In genomic region chr4:182145360-182145905, GRCh38 we compare ENCODE assay signal across 9 cellular contexts.
DNase-seq lines count a peak whose midpoint lies in the region; ATAC-seq and TF ChIP-seq lines count a peak whose summit lies in the region.
"Had no signal": no experiment of that assay in that cellular context is flagged by ENCODE, and none has a peak within 500 bp of the region (broad histone marks: within the 10 kb centered on the region; RNA-seq: fewer than 3 reads in every experiment).

No MANE protein-coding gene starts in this region.

- POLR2A ChIA-PET in SK-N-SH (lab: Yijun Ruan, JAX) = no interaction called here

- WGBS in SK-N-SH (ENCODE audit: low lambda C conversion rate) = 22% methylated on average over 11 of the region's 11 CpGs

- ATAC-seq in stimulated activated naive B cell treated with anti-CD40 and anti-IgM and Interleukin-4, amounts not matched to agents 10 μg/mL and 1 μg/mL and 100 μg/mL, for 72 hours (replicated peaks) = no peak
- ATAC-seq in GM18858 (IDR thresholded peaks at IDR 0.05; ENCODE audit: unreplicated experiment) = no peak
- ATAC-seq in GM18519 (IDR thresholded peaks at IDR 0.05; ENCODE audit: low FRiP score, unreplicated experiment) = no peak

- H3K4me1 Mint-ChIP-seq in activated CD4-positive, alpha-beta T cell treated with anti-CD3 and anti-CD28 coated beads, Interleukin-2, amount 10 ng/mL, durations not matched to agents 24 days and 14 days = peaks cover 16% of the 10 kb centered on the region
- H3K4me1 Mint-ChIP-seq in stimulated activated naive B cell treated with anti-CD40 and anti-IgM and Interleukin-4, amounts not matched to agents 10 μg/mL and 1 μg/mL and 100 μg/mL, for 72 hours = peaks cover 5 to 16% of the 10 kb centered on the region in 2 donors

- no peak overlapping the region for H3K27ac ChIP-seq in SK-N-SH (ENCODE audit: low read depth in 2 of 2, low read length in 1 of 2)

- H3K27ac Mint-ChIP-seq in activated CD4-positive, alpha-beta T cell treated with anti-CD3 and anti-CD28 coated beads, Interleukin-2, amount 10 ng/mL, durations not matched to agents 24 days and 14 days = no peak overlapping the region
- peak overlapping the region; percentile 6 for H3K27ac Mint-ChIP-seq in stimulated activated naive B cell treated with anti-CD40 and anti-IgM and Interleukin-4, amounts not matched to agents 10 μg/mL and 1 μg/mL and 100 μg/mL, for 72 hours

- H3K9ac ChIP-seq in SK-N-SH = peak overlapping the region; percentile 81

- peaks cover 6% of the 10 kb centered on the region; the same call in 1 of the 2 replicates for H3K79me2 ChIP-seq in SK-N-SH (ENCODE audit: insufficient read depth)

- H3F3A ChIP-seq in SK-N-SH (replicated peaks; ENCODE audit: insufficient read depth) = no peaks in the 10 kb centered on the region

- peak overlapping the region; percentile 85 to 90 for H3K4me3 ChIP-seq in SK-N-SH (ENCODE audit: low read depth in 2 of 2, low read length in 1 of 2)

- TF ChIP-seq RAD21 in SK-N-SH (IDR thresholded peaks at IDR 0.05; ENCODE audit: low read length) = no peak

- H3K27me3 ChIP-seq in SK-N-SH (ENCODE audit: insufficient read depth) = no peaks in the 10 kb centered on the region

- intact Hi-C loops in activated CD4-positive, alpha-beta T cell treated with anti-CD3 and anti-CD28 coated beads, Interleukin-2, amount 10 ng/mL, durations not matched to agents 24 days and 14 days (cut with micrococcal nuclease) = no loop called here

- H3K4me2 ChIP-seq in SK-N-SH = peak overlapping the region; percentile 95

- H3K9me3 ChIP-seq in SK-N-SH = no peaks in the 10 kb centered on the region

- peaks cover 59% of the 10 kb centered on the region for H3K27me3 Mint-ChIP-seq in activated CD4-positive, alpha-beta T cell treated with anti-CD3 and anti-CD28 coated beads, Interleukin-2, amount 10 ng/mL, durations not matched to agents 24 days and 14 days
- peaks cover 47 to 49% of the 10 kb centered on the region in 2 donors for H3K27me3 Mint-ChIP-seq in stimulated activated naive B cell treated with anti-CD40 and anti-IgM and Interleukin-4, amounts not matched to agents 10 μg/mL and 1 μg/mL and 100 μg/mL, for 72 hours

- H3K36me3 Mint-ChIP-seq in activated CD4-positive, alpha-beta T cell treated with anti-CD3 and anti-CD28 coated beads, Interleukin-2, amount 10 ng/mL, durations not matched to agents 24 days and 14 days (ENCODE audit: low read depth) = peaks cover 3% of the 10 kb centered on the region
- H3K36me3 Mint-ChIP-seq in stimulated activated naive B cell treated with anti-CD40 and anti-IgM and Interleukin-4, amounts not matched to agents 10 μg/mL and 1 μg/mL and 100 μg/mL, for 72 hours = peaks cover 0 to 3% of the 10 kb centered on the region in 2 donors

- peak overlapping the region; percentile 63 for H3K4me3 Mint-ChIP-seq in activated CD4-positive, alpha-beta T cell treated with anti-CD3 and anti-CD28 coated beads, Interleukin-2, amount 10 ng/mL, durations not matched to agents 24 days and 14 days
- H3K4me3 Mint-ChIP-seq in stimulated activated naive B cell treated with anti-CD40 and anti-IgM and Interleukin-4, amounts not matched to agents 10 μg/mL and 1 μg/mL and 100 μg/mL, for 72 hours = peak overlapping the region; percentile 47 to 57

- no peak for DNase-seq in activated CD4-positive, alpha-beta T cell treated with anti-CD3 and anti-CD28 coated beads, Interleukin-2, amount 10 ng/mL, durations not matched to agents 24 days and 14 days
- no peak for DNase-seq in activated CD4-positive, alpha-beta T cell treated with anti-CD3 and anti-CD28 coated beads, Interleukin-2, amount 50 U/mL, for 1 hour
- DNase-seq in SK-N-SH (peak; percentile 34), glomerular visceral epithelial cell (ENCODE audit: extremely low spot score) (peak; percentile 22), NCI-H1048 (lab: John Stamatoyannopoulos, UW) (no peak)
- no peak for DNase-seq in stimulated activated naive B cell treated with anti-CD40 and anti-IgM and Interleukin-4, amounts not matched to agents 10 μg/mL and 1 μg/mL and 100 μg/mL, for 72 hours
- DNase-seq: SIG-M5 had no signal

- H3K36me3 ChIP-seq in SK-N-SH (replicated peaks in 1 of 2; ENCODE audit: control insufficient read depth in 1 of 2, insufficient read depth in 2 of 2, low read length in 1 of 2) = no peaks in the 10 kb centered on the region

- no peaks in the 10 kb centered on the region for H3K9me2 ChIP-seq in SK-N-SH

- CTCF ChIA-PET in SK-N-SH (lab: Yijun Ruan, JAX) = interaction anchor here (0.9 to 1.0 kb wide), 2 partner anchors 10 to 771 kb away, joined by 3 to 4 read pairs; no protein-coding TSS in a partner anchor

- H4K20me1 ChIP-seq in SK-N-SH (ENCODE audit: insufficient read depth) = no peaks in the 10 kb centered on the region

- peaks cover 4% of the 10 kb centered on the region for H3K9me3 Mint-ChIP-seq in activated CD4-positive, alpha-beta T cell treated with anti-CD3 and anti-CD28 coated beads, Interleukin-2, amount 10 ng/mL, durations not matched to agents 24 days and 14 days
- H3K9me3 Mint-ChIP-seq in stimulated activated naive B cell treated with anti-CD40 and anti-IgM and Interleukin-4, amounts not matched to agents 10 μg/mL and 1 μg/mL and 100 μg/mL, for 72 hours = no peaks in the 10 kb centered on the region

- TF ChIP-seq EP300 in SK-N-SH (IDR thresholded peaks at IDR 0.05; ENCODE audit: borderline replicate concordance in 1 of 2, low read depth in 1 of 2, low read length in 1 of 2) = no peak

- TF ChIP-seq CTCF in SK-N-SH (IDR thresholded peaks at IDR 0.05) = no peak

- peak overlapping the region; percentile 86 for H2AFZ ChIP-seq in SK-N-SH (ENCODE audit: low read depth)

- H3K4me1 ChIP-seq in SK-N-SH (ENCODE audit: control insufficient read depth in 1 of 2, insufficient read depth in 2 of 2, low read depth in 1 of 2, low read length in 1 of 2) = peaks cover 0 to 3% of the 10 kb centered on the region in 2 experiments; a peak in 1 of 4 replicates

TF ChIP-seq in SK-N-SH, 30 proteins besides CTCF, POLR2A, EP300 and RAD21 (continues in another document):
- no peak for TF ChIP-seq USF2 (IDR thresholded peaks at IDR 0.05; ENCODE audit: borderline replicate concordance, low read depth, low read length)
- TF ChIP-seq REST (IDR thresholded peaks at IDR 0.05; ENCODE audit: low read depth, low read length) = no peak
- no peak for TF ChIP-seq FOXJ3 (CRISPR knock-in tag; IDR thresholded peaks at IDR 0.05)
- TF ChIP-seq ZBTB33 (IDR thresholded peaks at IDR 0.05; ENCODE audit: borderline replicate concordance, low read depth) = no peak
- TF ChIP-seq SMC3 (IDR thresholded peaks at IDR 0.05; ENCODE audit: low read depth, low read length) = no peak
- TF ChIP-seq SIN3A (IDR thresholded peaks at IDR 0.05; ENCODE audit: borderline replicate concordance, low read depth, low read length) = no peak
- TF ChIP-seq EZH2phosphoT487 (IDR thresholded peaks at IDR 0.05; ENCODE audit: borderline replicate concordance, low read depth) = no peak
- no peak for TF ChIP-seq CHD2 (IDR thresholded peaks at IDR 0.05; ENCODE audit: low read length, partially characterized antibody)

Comparison
In these comparisons a context has a peak if more than half of its experiments do, and no peak if none do; other contexts are left out.
1. DNase-seq: peak in SK-N-SH (single experiment) and glomerular visceral epithelial cell (single experiment); none in activated CD4-positive, alpha-beta T cell treated with anti-CD3 and anti-CD28 coated beads, Interleukin-2, amount 10 ng/mL, durations not matched to agents 24 days and 14 days (single experiment), activated CD4-positive, alpha-beta T cell treated with anti-CD3 and anti-CD28 coated beads, Interleukin-2, amount 50 U/mL, for 1 hour (single experiment), stimulated activated naive B cell treated with anti-CD40 and anti-IgM and Interleukin-4, amounts not matched to agents 10 μg/mL and 1 μg/mL and 100 μg/mL, for 72 hours (single experiment) and NCI-H1048 (single experiment).